Comparison of ENCODE assay signal across 21 cellular contexts in the genomic region with DNA sequence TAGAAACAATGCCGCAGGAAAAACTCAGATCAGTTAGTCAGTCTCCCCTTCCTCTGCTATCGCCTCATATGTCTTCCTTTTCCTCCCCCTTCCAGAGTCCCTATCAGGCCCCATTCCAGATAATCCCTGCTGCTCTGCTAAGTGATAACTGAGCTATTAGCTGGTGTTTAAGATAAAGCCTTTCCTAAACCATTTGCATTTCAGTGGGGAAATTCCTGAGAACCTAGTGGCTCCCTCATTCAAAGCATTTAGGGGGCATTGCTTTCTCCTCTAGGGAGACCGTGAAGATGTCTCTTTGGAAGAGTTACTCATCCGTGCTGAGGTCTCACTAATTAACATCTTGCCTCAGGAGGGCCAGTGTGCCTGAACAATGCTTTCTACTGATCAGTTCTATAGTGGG.
DNase-seq lines count a peak whose midpoint lies in the region; ATAC-seq and TF ChIP-seq lines count a peak whose summit lies in the region.
"Had no signal": no experiment of that assay in that cellular context is flagged by ENCODE, and none has a peak within 500 bp of the region (broad histone marks: within the 10 kb centered on the region; RNA-seq: fewer than 3 reads in every experiment).

No MANE protein-coding gene starts in this region.

- no peaks in the 10 kb centered on the region for H3K27me3 ChIP-seq in WERI-Rb-1 (ENCODE audit: insufficient read depth, low read depth, severe bottlenecking)

- ATAC-seq in GM21528 (IDR thresholded peaks at IDR 0.05; ENCODE audit: low FRiP score, unreplicated experiment), result no peak

- H3K27me3 Mint-ChIP-seq in neural crest cell (ENCODE audit: low read depth), result peaks cover 3% of the 10 kb centered on the region

- TF ChIP-seq CTCF in WERI-Rb-1 (IDR thresholded peaks at IDR 0.05; ENCODE audit: low read depth, low read length) (no peak), neural crest cell (conservative IDR thresholded peaks at IDR 0.05) (no peak)

- H3K27ac Mint-ChIP-seq in neural crest cell (ENCODE audit: unreplicated experiment), result peak overlapping the region; percentile 48
- H3K27ac Mint-ChIP-seq: CD8-positive, alpha-beta memory T cell had no signal

- H3K27ac ChIP-seq in WERI-Rb-1, result no peak overlapping the region
- H3K27ac ChIP-seq: C4-2B, KMS-11 had no signal

- DNase-seq in ELF-1 (ENCODE audit: low read depth, low spot score), result peak; percentile 52
- DNase-seq in WERI-Rb-1, result peak; percentile 12
- peak; percentile 63 for DNase-seq in iPS DF 19.7 (ENCODE audit: low read depth, low spot score)
- no peak for DNase-seq in neural crest cell (ENCODE audit: low read depth, low spot score)
- DNase-seq in HPDE6-E6E7 (ENCODE audit: extremely low spot score), result no peak
- no peak for DNase-seq in NCI-H2081 treated with DMSO at 0.1 percent for 48 hours (lab: John Stamatoyannopoulos, UW)
- DNase-seq in NCI-H1930 (lab: John Stamatoyannopoulos, UW), result no peak
- DNase-seq: CD8-positive, alpha-beta memory T cell; GDM1; NCI-H1092 treated with DMSO at 0.1 percent for 48 hours; NCI-H1436 treated with DMSO at 0.1 percent for 48 hours; NCI-H2029; NCI-H2171; NCI-H345; NCI-H524; NCI-H774; Right ventricle myocardium superior; SW 1271 had no signal

- H3K4me3 ChIP-seq in WERI-Rb-1 (ENCODE audit: low read depth, low read length), result no peak overlapping the region

- no peak overlapping the region for H3K4me3 Mint-ChIP-seq in neural crest cell
- H3K4me3 Mint-ChIP-seq: CD8-positive, alpha-beta memory T cell had no signal

- no peaks in the 10 kb centered on the region for H3K9me3 Mint-ChIP-seq in neural crest cell

- H3K9me3 ChIP-seq in WERI-Rb-1 (ENCODE audit: severe bottlenecking), result no peaks in the 10 kb centered on the region

- H3K36me3 ChIP-seq in WERI-Rb-1, result no peaks in the 10 kb centered on the region

- peaks cover 18% of the 10 kb centered on the region for H3K4me1 Mint-ChIP-seq in neural crest cell
- H3K4me1 Mint-ChIP-seq: CD8-positive, alpha-beta memory T cell had no signal

- no peaks in the 10 kb centered on the region for H3K36me3 Mint-ChIP-seq in neural crest cell (ENCODE audit: low read depth)
- H3K36me3 Mint-ChIP-seq: CD8-positive, alpha-beta memory T cell had no signal

Comparison
In these comparisons a context has a peak if more than half of its experiments do, and no peak if none do; other contexts are left out.
1. DNase-seq: peak in ELF-1 (single experiment), WERI-Rb-1 (single experiment) and iPS DF 19.7 (single experiment); none in neural crest cell (single experiment), HPDE6-E6E7 (single experiment), NCI-H2081 treated with DMSO at 0.1 percent for 48 hours (single experiment) and NCI-H1930 (0 of 2).